In the genomic region with DNA sequence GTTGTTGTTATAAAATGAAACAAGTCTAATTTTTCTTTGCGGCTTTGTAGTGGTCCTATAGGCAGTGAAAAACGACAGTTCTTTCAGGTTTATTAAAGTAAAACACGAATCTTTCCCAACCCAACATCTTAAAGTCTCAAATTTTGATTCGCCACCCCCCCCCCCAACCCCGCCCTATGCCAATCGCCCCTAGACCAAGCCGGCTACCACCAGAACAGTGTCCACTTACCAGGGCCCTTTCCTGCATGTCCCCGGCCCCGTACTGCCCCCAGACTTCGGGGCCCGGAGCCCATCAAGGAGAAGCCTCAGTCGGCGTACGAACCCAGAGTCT, we compare ENCODE assay signal across 8 cellular contexts. TPM values are rescaled to one million over a fixed set of nuclear protein-coding genes. Genes with fewer than 3 reads are reported as not detected.
DNase-seq lines count a peak whose midpoint lies in the region; ATAC-seq, FAIRE-seq and TF ChIP-seq lines count a peak whose summit lies in the region.

No MANE protein-coding gene starts in this region.

- H3K36me3 Mint-ChIP-seq in mesothelial cell of epicardium = peaks cover 3% of the 10 kb centered on the region

- H3K27me3 Mint-ChIP-seq in mesothelial cell of epicardium (ENCODE audit: low read depth) = no peaks in the 10 kb centered on the region

- H3K27ac Mint-ChIP-seq in mesothelial cell of epicardium = peak overlapping the region; percentile 99

- in situ Hi-C loops in GM12878 (cut with MboI) = no loop called here

- RAD21 ChIA-PET in GM12878 (lab: Charles Lee; ENCODE audit: unreplicated experiment) = interaction anchor here (1.0 to 3.0 kb wide), 9 partner anchors 9 to 156 kb away, joined by 3 to 21 read pairs (median 10); partner anchors contain the start of gene SEC24C

- H3K36me3 ChIP-seq in heart right ventricle (peaks cover 0 to 40% (median 11%) of the 10 kb centered on the region in 9 donors), GM12878 (ENCODE audit: control insufficient read depth in 2 of 2, insufficient read depth in 2 of 2, low read length in 1 of 2) (peaks cover 0 to 7% of the 10 kb centered on the region in 2 experiments; a peak in 3 of 4 replicates)

- H3K27me3 ChIP-seq in heart right ventricle (no peaks in the 10 kb centered on the region), GM12878 (replicated peaks in 1 of 2; ENCODE audit: control insufficient read depth in 2 of 2, insufficient read depth in 2 of 2, low read length in 1 of 2) (no peaks in the 10 kb centered on the region)

- no peak for TF ChIP-seq RAD21 in GM12878 (IDR thresholded peaks at IDR 0.05; ENCODE audit: insufficient read depth, low read depth, low read length)

- FAIRE-seq in GM12878 (lab: Jason Lieb, UNC) = no peak

- POLR2A ChIA-PET in GM12878 (lab: Charles Lee) = interaction anchor here (0.6 to 5.0 kb wide), 10 partner anchors 9 to 287 kb away, joined by 3 to 25 read pairs (median 10); partner anchors contain the start of gene SEC24C

- TF ChIP-seq EP300 in GM12878 (IDR thresholded peaks at IDR 0.05; ENCODE audit: borderline replicate concordance in 1 of 2, control insufficient read depth in 1 of 2, low read depth in 2 of 2, low read length in 2 of 2) = no peak

- WGBS in heart right ventricle, 2 donors = 1% methylated on average over 14 of the region's 14 CpGs
- WGBS in GM12878 (ENCODE audit: insufficient coverage, insufficient replicate concordance, low lambda C conversion rate, missing lambda C conversion rate) = 0% methylated on average over 14 of the region's 14 CpGs

- peak overlapping the region; percentile 93 for H3K9ac ChIP-seq in GM12878 (ENCODE audit: control insufficient read depth, insufficient read depth, low read length)

- TF ChIP-seq CTCF in heart right ventricle (IDR thresholded peaks at IDR 0.05) = no peak
- no peak for TF ChIP-seq CTCF in GM12878 (IDR thresholded peaks at IDR 0.05 in 2 of 3, conservative IDR thresholded peaks at IDR 0.05 in 1 of 3; ENCODE audit: control insufficient read depth in 2 of 3, extremely low read depth in 1 of 3, insufficient read depth in 1 of 3, low read depth in 3 of 3, low read length in 3 of 3)
- TF ChIP-seq CTCF in mesothelial cell of epicardium (IDR thresholded peaks at IDR 0.05; ENCODE audit: unreplicated experiment) = no peak

- peak overlapping the region; percentile 99 for H3K4me3 Mint-ChIP-seq in mesothelial cell of epicardium

- H3K9me3 ChIP-seq in heart right ventricle = no peaks in the 10 kb centered on the region
- no peaks in the 10 kb centered on the region for H3K9me3 ChIP-seq in GM12878 (replicated peaks; ENCODE audit: control insufficient read depth, insufficient read depth, low read length)

- peaks cover 45% of the 10 kb centered on the region for H3K4me1 Mint-ChIP-seq in mesothelial cell of epicardium

- intact Hi-C loops in heart right ventricle (cut with DNase I) = no loop called here
- intact Hi-C loops in left ventricle myocardium superior (cut with micrococcal nuclease) = no loop called here
- intact Hi-C loops in GM12878 (cut with micrococcal nuclease; ENCODE audit: unreplicated experiment) = loop anchor here (2.0 to 10.0 kb wide), 2 partner anchors 37 to 127 kb away; partner anchors contain the start of genes SEC24C and SYNPO2L
- intact Hi-C loops in head of caudate nucleus (cut with DNase I) = loop anchor here (5.0 kb wide), 1 partner anchor 39 kb away; the partner anchor contains the start of gene SEC24C

- peak overlapping the region; percentile 68 to 95 (median 88) for H3K4me3 ChIP-seq in heart right ventricle
- H3K4me3 ChIP-seq in GM12878 = peak overlapping the region; percentile 91

- H3K4me2 ChIP-seq in GM12878 (ENCODE audit: control insufficient read depth, insufficient read depth) = peak overlapping the region; percentile 90

- H3K79me2 ChIP-seq in GM12878 (ENCODE audit: control insufficient read depth, insufficient read depth, low read length) = peaks cover 70% of the 10 kb centered on the region

- no peak for TF ChIP-seq POLR2A in GM12878 (IDR thresholded peaks at IDR 0.05; ENCODE audit: low read depth, low read length)

- no TSS peak for BruUV-seq in GM12878 (replicated peaks; lab: Mats Ljungman, UMichigan)

- SMC1A ChIA-PET in GM12878 (lab: Charles Lee; ENCODE audit: uncharacterized antibody, unreplicated experiment) = interaction anchor here (0.8 to 4.9 kb wide), 18 partner anchors 9 to 518 kb away, joined by 3 to 31 read pairs (median 4); partner anchors contain the start of gene SEC24C

- no peaks in the 10 kb centered on the region for H4K20me1 ChIP-seq in GM12878 (ENCODE audit: control insufficient read depth, insufficient read depth)

- CTCF ChIA-PET in GM12878 (lab: Yijun Ruan, JAX) = interaction anchor here (0.7 to 4.5 kb wide), 14 partner anchors 9 to 1238 kb away, joined by 3 to 40 read pairs (median 4); a partner anchor contains a TSS

- ATAC-seq in heart right ventricle (peak in 2 of 8 donors; percentile 10 to 15), left ventricle myocardium superior (no peak), GM12878 (peak; percentile 18), HG03565 (IDR thresholded peaks at IDR 0.05; ENCODE audit: unreplicated experiment) (no peak), HG03354 (IDR thresholded peaks at IDR 0.05; ENCODE audit: poor library complexity, severe bottlenecking, unreplicated experiment) (no peak)

- DNase-seq in heart right ventricle = no peak
- DNase-seq in left ventricle myocardium superior = no peak
- DNase-seq in GM12878 (ENCODE audit: low read depth, low spot score) = no peak
- DNase-seq in mesothelial cell of epicardium (ENCODE audit: low spot score in 2 of 2, unreplicated experiment in 2 of 2) = no peak
- DNase-seq in head of caudate nucleus = no peak
- no peak for DNase-seq in DMS114 treated with DMSO at 0.1 percent for 48 hours (lab: John Stamatoyannopoulos, UW; ENCODE audit: unreplicated experiment)

- H3K27ac ChIP-seq in heart right ventricle (peak overlapping the region; percentile 67 to 95 (median 93)), GM12878 (ENCODE audit: control insufficient read depth, insufficient read depth) (peak overlapping the region; percentile 75; the same call in 1 of the 2 replicates)

- H3K4me1 ChIP-seq in heart right ventricle (peaks cover 4 to 55% (median 41%) of the 10 kb centered on the region in 9 donors), GM12878 (ENCODE audit: control insufficient read depth, insufficient read depth, low read length) (peaks cover 5% of the 10 kb centered on the region)

- H3K9me3 Mint-ChIP-seq in mesothelial cell of epicardium = no peaks in the 10 kb centered on the region

- peak overlapping the region; percentile 88 for H2AFZ ChIP-seq in GM12878 (ENCODE audit: control insufficient read depth, low read depth, low read length)

RNA-seq across cellular contexts. Expression of gene CHCHD1, which starts 0.3 kb away (rescaled TPM):
- total RNA-seq in heart right ventricle (10 to 100 TPM; 18.6 to 31.4 (median 21.5) TPM), left ventricle myocardium superior (29.2 TPM), GM12878 (2014; rRNA removed) (74.3 and 77.4 TPM in 2 replicates), GM12878 (2014; rRNA removed; fragmentation: Illumina TruSeq; extraction: Trizol) (42.8 and 47.5 TPM in 2 replicates), GM12878 (2021) (35.0 and 36.9 TPM in 2 replicates), mesothelial cell of epicardium (21.0 to 23.5 TPM (median 23.1 TPM) in 3 replicates)
- polyA plus RNA-seq in heart right ventricle (10 to 100 TPM; 48.2 to 82.1 TPM), GM12878 (2011; rRNA removed) (56.7 and 69.0 TPM in 2 replicates), GM12878 (2014; fragmentation: Illumina TruSeq; extraction: Trizol) (25.3 and 42.4 TPM in 2 replicates), GM12878 (2014; fragmentation: Nextera tagmentation; extraction: Ambion mirVana) (10 to 100 TPM; 69.5 to 81.4 TPM), GM12878 (2014; rRNA removed) (70.4 and 79.4 TPM in 2 replicates), GM12878 (2016; fragmentation: Nextera tagmentation; extraction: Ambion mirVana) (100 to 1,000 TPM; 127 to 132 TPM)
- 14.8 and 16.7 TPM in 2 replicates for total RNA-seq in GM12878 (2013; cell fraction: nucleolus; rRNA removed)
- 34.4 TPM for polyA plus RNA-seq in GM12878 (2011; ENCODE audit: low read depth)
- 33.0 and 46.8 TPM in 2 replicates for polyA plus RNA-seq in GM12878 (2011; cell fraction: cytosol; rRNA removed)
- polyA plus RNA-seq in GM12878 (2011; cell fraction: nucleus; rRNA removed) = 22.6 and 27.4 TPM in 2 replicates
- 51.6 and 59.8 TPM in 2 replicates for polyA plus RNA-seq in GM12878 (2012)
- 8.9 and 9.4 TPM in 2 replicates for polyA minus RNA-seq in GM12878 (2011; rRNA and poly(A)+ RNA removed)
- polyA minus RNA-seq in GM12878 (2011; cell fraction: cytosol; rRNA and poly(A)+ RNA removed) = 6.3 and 7.2 TPM in 2 replicates
- 6.5 and 8.9 TPM in 2 replicates for polyA minus RNA-seq in GM12878 (2011; cell fraction: nucleus; rRNA and poly(A)+ RNA removed)

RNA-seq across cellular contexts. Expression of gene ZSWIM8, which starts 3.9 kb away (rescaled TPM):
- total RNA-seq in heart right ventricle = 10 to 100 TPM; 35.2 to 72.5 (median 43.5) TPM
- polyA plus RNA-seq in heart right ventricle = 100 to 1,000 TPM in 1 of 2 donors, 10 to 100 TPM in 1; 64.1 to 139 TPM
- 53.9 TPM for total RNA-seq in left ventricle myocardium superior
- total RNA-seq in GM12878 (2013; cell fraction: nucleolus; rRNA removed) = 75.9 and 86.5 TPM in 2 replicates
- total RNA-seq in GM12878 (2014; rRNA removed) = 23.9 and 30.8 TPM in 2 replicates
- 16.4 and 18.7 TPM in 2 replicates for total RNA-seq in GM12878 (2014; rRNA removed; fragmentation: Illumina TruSeq; extraction: Trizol)
- 45.4 and 47.9 TPM in 2 replicates for total RNA-seq in GM12878 (2021)
- polyA plus RNA-seq in GM12878 (2011; ENCODE audit: low read depth) = 79.3 TPM
- 17.5 and 44.6 TPM in 2 replicates for polyA plus RNA-seq in GM12878 (2011; rRNA removed)
- polyA plus RNA-seq in GM12878 (2011; cell fraction: cytosol; rRNA removed) = 39.4 and 62.6 TPM in 2 replicates
- polyA plus RNA-seq in GM12878 (2011; cell fraction: nucleus; rRNA removed) = 436 and 485 TPM in 2 replicates
- polyA plus RNA-seq in GM12878 (2012) = 58.6 and 83.1 TPM in 2 replicates
- polyA plus RNA-seq in GM12878 (2014; fragmentation: Illumina TruSeq; extraction: Trizol) = 15.3 and 31.5 TPM in 2 replicates
- 1 to 10 TPM; 7.8 to 8.5 TPM for polyA plus RNA-seq in GM12878 (2014; fragmentation: Nextera tagmentation; extraction: Ambion mirVana)
- polyA plus RNA-seq in GM12878 (2014; rRNA removed) = 47.1 and 48.8 TPM in 2 replicates
- 10 to 100 TPM; 14.0 to 15.1 TPM for polyA plus RNA-seq in GM12878 (2016; fragmentation: Nextera tagmentation; extraction: Ambion mirVana)
- polyA minus RNA-seq in GM12878 (2011; rRNA and poly(A)+ RNA removed) = 36.3 and 63.7 TPM in 2 replicates
- 23.0 and 27.1 TPM in 2 replicates for polyA minus RNA-seq in GM12878 (2011; cell fraction: cytosol; rRNA and poly(A)+ RNA removed)
- 43.3 and 67.1 TPM in 2 replicates for polyA minus RNA-seq in GM12878 (2011; cell fraction: nucleus; rRNA and poly(A)+ RNA removed)
- 121 to 131 TPM (median 122 TPM) in 3 replicates for total RNA-seq in mesothelial cell of epicardium

RNA-seq across cellular contexts. Expression of gene NDST2, which starts 29.9 kb away (rescaled TPM):
- total RNA-seq in heart right ventricle (10 to 100 TPM in 8 of 10 donors, 1 to 10 TPM in 2; 8.3 to 15.7 (median 11.5) TPM), left ventricle myocardium superior (11.7 TPM), GM12878 (2014; rRNA removed) (18.0 and 18.8 TPM in 2 replicates), GM12878 (2014; rRNA removed; fragmentation: Illumina TruSeq; extraction: Trizol) (8.9 and 10.1 TPM in 2 replicates), GM12878 (2021) (34.3 and 35.2 TPM in 2 replicates), mesothelial cell of epicardium (37.2 to 40.8 TPM (median 38.7 TPM) in 3 replicates)
- polyA plus RNA-seq in heart right ventricle (10 to 100 TPM in 1 of 2 donors, 1 to 10 TPM in 1; 7.2 to 12.9 TPM), GM12878 (2011; rRNA removed) (23.8 and 31.1 TPM in 2 replicates), GM12878 (2014; fragmentation: Illumina TruSeq; extraction: Trizol) (16.6 and 22.6 TPM in 2 replicates), GM12878 (2014; fragmentation: Nextera tagmentation; extraction: Ambion mirVana) (1 to 10 TPM; 2.2 to 3.0 TPM), GM12878 (2014; rRNA removed) (31.3 and 34.7 TPM in 2 replicates), GM12878 (2016; fragmentation: Nextera tagmentation; extraction: Ambion mirVana) (10 to 100 TPM; 22.7 to 24.0 TPM)
- 57.1 and 85.9 TPM in 2 replicates for total RNA-seq in GM12878 (2013; cell fraction: nucleolus; rRNA removed)
- polyA plus RNA-seq in GM12878 (2011; ENCODE audit: low read depth) = 19.1 TPM
- 24.8 and 31.5 TPM in 2 replicates for polyA plus RNA-seq in GM12878 (2011; cell fraction: cytosol; rRNA removed)
- 81.5 and 88.2 TPM in 2 replicates for polyA plus RNA-seq in GM12878 (2011; cell fraction: nucleus; rRNA removed)
- 19.5 and 19.8 TPM in 2 replicates for polyA plus RNA-seq in GM12878 (2012)
- polyA minus RNA-seq in GM12878 (2011; rRNA and poly(A)+ RNA removed) = 26.0 and 29.3 TPM in 2 replicates
- 11.8 and 16.4 TPM in 2 replicates for polyA minus RNA-seq in GM12878 (2011; cell fraction: cytosol; rRNA and poly(A)+ RNA removed)
- 36.6 and 66.7 TPM in 2 replicates for polyA minus RNA-seq in GM12878 (2011; cell fraction: nucleus; rRNA and poly(A)+ RNA removed)

RNA-seq across cellular contexts. Expression of gene SEC24C, which starts 37.3 kb away (rescaled TPM):
- total RNA-seq in heart right ventricle (10 to 100 TPM; 44.5 to 59.7 (median 51.5) TPM), left ventricle myocardium superior (50.5 TPM), GM12878 (2014; rRNA removed) (96.9 and 117 TPM in 2 replicates), GM12878 (2014; rRNA removed; fragmentation: Illumina TruSeq; extraction: Trizol) (43.4 and 48.2 TPM in 2 replicates), GM12878 (2021) (91.7 and 99.9 TPM in 2 replicates), mesothelial cell of epicardium (74.8 to 77.6 TPM (median 75.5 TPM) in 3 replicates)
- polyA plus RNA-seq in heart right ventricle (10 to 100 TPM; 33.4 to 34.6 TPM), GM12878 (2011; rRNA removed) (52.3 and 110 TPM in 2 replicates), GM12878 (2014; fragmentation: Illumina TruSeq; extraction: Trizol) (67.7 and 81.5 TPM in 2 replicates), GM12878 (2014; fragmentation: Nextera tagmentation; extraction: Ambion mirVana) (10 to 100 TPM; 12.7 to 18.8 TPM), GM12878 (2014; rRNA removed) (73.6 and 82.1 TPM in 2 replicates), GM12878 (2016; fragmentation: Nextera tagmentation; extraction: Ambion mirVana) (10 to 100 TPM; 71.3 to 74.1 TPM)
- total RNA-seq in GM12878 (2013; cell fraction: nucleolus; rRNA removed) = 64.1 and 66.3 TPM in 2 replicates
- 68.9 TPM for polyA plus RNA-seq in GM12878 (2011; ENCODE audit: low read depth)
- 97.2 and 105 TPM in 2 replicates for polyA plus RNA-seq in GM12878 (2011; cell fraction: cytosol; rRNA removed)
- polyA plus RNA-seq in GM12878 (2011; cell fraction: nucleus; rRNA removed) = 176 and 190 TPM in 2 replicates
- polyA plus RNA-seq in GM12878 (2012) = 92.4 and 93.2 TPM in 2 replicates
- polyA minus RNA-seq in GM12878 (2011; rRNA and poly(A)+ RNA removed) = 135 and 166 TPM in 2 replicates
- 47.8 and 49.1 TPM in 2 replicates for polyA minus RNA-seq in GM12878 (2011; cell fraction: cytosol; rRNA and poly(A)+ RNA removed)
- 30.5 and 46.2 TPM in 2 replicates for polyA minus RNA-seq in GM12878 (2011; cell fraction: nucleus; rRNA and poly(A)+ RNA removed)

Comparison
In these comparisons a context has a peak if more than half of its experiments do, and no peak if none do; other contexts are left out.
1. intact Hi-C loops: an anchor here in GM12878 (2.0 to 10.0 kb wide) and head of caudate nucleus (5.0 kb wide); none called in heart right ventricle and left ventricle myocardium superior.